8 cellular contexts compared by ENCODE assay signal in the genomic region with DNA sequence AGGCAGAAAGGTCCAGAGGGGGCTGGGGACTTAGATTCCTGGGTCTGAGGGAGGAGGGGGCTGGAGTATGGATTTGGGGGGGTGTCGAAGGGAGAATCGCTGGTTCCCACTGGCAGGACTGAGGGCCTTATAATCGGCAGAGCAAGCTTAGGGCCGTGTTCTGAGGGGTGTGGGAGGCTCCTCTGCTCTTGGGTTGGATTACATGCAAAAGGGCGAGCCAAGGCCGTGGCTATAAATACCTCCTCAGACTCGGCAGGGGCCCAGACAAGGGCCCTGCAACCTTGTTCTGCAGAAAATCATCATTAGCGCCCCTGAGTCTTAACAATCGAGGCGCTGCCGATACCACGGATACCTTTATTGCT. TPM values are rescaled to one million over a fixed set of nuclear protein-coding genes. Genes with fewer than 3 reads are reported as not detected.
A peak's percentile ranks its signal among the peaks of the same experiment; 100 is the strongest.
DNase-seq lines count a peak whose midpoint lies in the region; ATAC-seq and TF ChIP-seq lines count a peak whose summit lies in the region.

No MANE protein-coding gene starts in this region.

- peak overlapping the region; percentile 74 to 89 (median 84) for H3K27ac ChIP-seq in heart right ventricle

- H3K4me3 Mint-ChIP-seq in T-helper 17 cell: peak overlapping the region; percentile 94

- H3K4me1 Mint-ChIP-seq in T-helper 17 cell: peaks cover 15% of the 10 kb centered on the region

- peaks cover 0 to 49% (median 4%) of the 10 kb centered on the region in 9 donors for H3K36me3 ChIP-seq in heart right ventricle

- 20 to 26% methylated on average over 12 of the region's 12 CpGs for WGBS in heart right ventricle, 2 donors

- H3K9me3 ChIP-seq in T-helper 17 cell (ENCODE audit: control insufficient read depth, low read length, poor library complexity, severe bottlenecking): no peaks in the 10 kb centered on the region
- H3K9me3 ChIP-seq in heart right ventricle: no peaks in the 10 kb centered on the region

- no peaks in the 10 kb centered on the region for H3K27me3 ChIP-seq in heart right ventricle

- intact Hi-C loops in heart right ventricle (cut with DNase I): no loop called here

- H3K4me1 ChIP-seq in heart right ventricle: peaks cover 24 to 96% (median 57%) of the 10 kb centered on the region in 9 donors

- H3K27me3 Mint-ChIP-seq in T-helper 17 cell: no peaks in the 10 kb centered on the region

- TF ChIP-seq CTCF in heart right ventricle (IDR thresholded peaks at IDR 0.05): no peak

- DNase-seq in T-helper 17 cell: no peak
- DNase-seq in heart right ventricle: no peak
- DNase-seq in stimulated activated naive CD8-positive, alpha-beta T cell treated with anti-CD3 and anti-CD28 coated beads, Interleukin-15, Interleukin-2, amounts not matched to agents 100 U/mL and 50 U/mL, for 24 hours: no peak
- no peak for DNase-seq in Ammon's horn (ENCODE audit: low spot score)
- DNase-seq in NCI-H2029 treated with DMSO at 0.1 percent for 48 hours (lab: John Stamatoyannopoulos, UW): no peak

- H3K36me3 Mint-ChIP-seq in T-helper 17 cell (ENCODE audit: low read depth): no peaks in the 10 kb centered on the region

- peak overlapping the region; percentile 93 for H3K27ac Mint-ChIP-seq in T-helper 17 cell

- peak overlapping the region in 9 of 10 donors; percentile 26 to 62 (median 54) for H3K4me3 ChIP-seq in heart right ventricle

- ATAC-seq in GM21390 (IDR thresholded peaks at IDR 0.05; ENCODE audit: unreplicated experiment) (peak; percentile 3), T-helper 17 cell (peak; percentile 1), heart right ventricle (peak in 7 of 8 donors; percentile 5 to 57 (median 31)), HG03139 (IDR thresholded peaks at IDR 0.05; ENCODE audit: unreplicated experiment) (no peak), HG02981 (IDR thresholded peaks at IDR 0.05; ENCODE audit: unreplicated experiment) (no peak)
- ATAC-seq in stimulated activated naive CD8-positive, alpha-beta T cell treated with anti-CD3 and anti-CD28 coated beads, Interleukin-15, Interleukin-2, amounts not matched to agents 100 U/mL and 50 U/mL, for 24 hours: peak; percentile 2

RNA-seq across cellular contexts. Expression of a gene that starts 0.7 kb away (rescaled TPM):
- total RNA-seq in T-helper 17 cell (under 1 TPM; 0.42 to 0.60 TPM), heart right ventricle (1 to 10 TPM; 1.9 to 7.5 (median 3.4) TPM)
- polyA plus RNA-seq in heart right ventricle: 1 to 10 TPM; 2.4 to 6.4 TPM

RNA-seq across cellular contexts. Expression of a gene that starts 20.2 kb away (rescaled TPM):
- total RNA-seq in T-helper 17 cell: under 1 TPM; 0.10 to 0.12 TPM
- 10 to 100 TPM; 13.6 to 23.5 (median 15.4) TPM for total RNA-seq in heart right ventricle
- 10 to 100 TPM; 19.9 to 27.3 TPM for polyA plus RNA-seq in heart right ventricle

RNA-seq across cellular contexts. Expression of a gene that starts 24.5 kb away (rescaled TPM):
- total RNA-seq in T-helper 17 cell: not detected
- not detected for total RNA-seq in heart right ventricle
- polyA plus RNA-seq in heart right ventricle: under 1 TPM in 1 of 2 donors, not detected in 1; 0.07 TPM

RNA-seq across cellular contexts. Expression of a gene that starts 26.5 kb away (rescaled TPM):
- not detected for total RNA-seq in T-helper 17 cell
- under 1 TPM in 9 of 10 donors, not detected in 1; 0.12 to 0.95 (median 0.68) TPM for total RNA-seq in heart right ventricle
- polyA plus RNA-seq in heart right ventricle: 1 to 10 TPM in 1 of 2 donors, under 1 TPM in 1; 0.39 to 1.3 TPM

RNA-seq across cellular contexts. Expression of a gene that starts 32.2 kb away (rescaled TPM):
- total RNA-seq in T-helper 17 cell (under 1 TPM; 0.07 to 0.16 TPM), heart right ventricle (1 to 10 TPM; 1.8 to 5.7 (median 2.7) TPM)
- polyA plus RNA-seq in heart right ventricle: 1 to 10 TPM; 2.2 to 5.4 TPM

Comparison
In these comparisons a context has a peak if more than half of its experiments do, and no peak if none do; other contexts are left out.
1. ATAC-seq: peak in GM21390 (single experiment), T-helper 17 cell (single experiment), heart right ventricle (7 of 8) and stimulated activated naive CD8-positive, alpha-beta T cell treated with anti-CD3 and anti-CD28 coated beads, Interleukin-15, Interleukin-2, amounts not matched to agents 100 U/mL and 50 U/mL, for 24 hours (single experiment); none in HG03139 (single experiment) and HG02981 (single experiment).
2. RNA of a gene that starts 20.2 kb away (total RNA-seq): 13.6 to 23.5 TPM in heart right ventricle; 0.10 to 0.12 TPM in T-helper 17 cell; every median in the first group is over 10 times any median in the second.